ENCODE assay signal across 1 cellular context in the genomic region with DNA sequence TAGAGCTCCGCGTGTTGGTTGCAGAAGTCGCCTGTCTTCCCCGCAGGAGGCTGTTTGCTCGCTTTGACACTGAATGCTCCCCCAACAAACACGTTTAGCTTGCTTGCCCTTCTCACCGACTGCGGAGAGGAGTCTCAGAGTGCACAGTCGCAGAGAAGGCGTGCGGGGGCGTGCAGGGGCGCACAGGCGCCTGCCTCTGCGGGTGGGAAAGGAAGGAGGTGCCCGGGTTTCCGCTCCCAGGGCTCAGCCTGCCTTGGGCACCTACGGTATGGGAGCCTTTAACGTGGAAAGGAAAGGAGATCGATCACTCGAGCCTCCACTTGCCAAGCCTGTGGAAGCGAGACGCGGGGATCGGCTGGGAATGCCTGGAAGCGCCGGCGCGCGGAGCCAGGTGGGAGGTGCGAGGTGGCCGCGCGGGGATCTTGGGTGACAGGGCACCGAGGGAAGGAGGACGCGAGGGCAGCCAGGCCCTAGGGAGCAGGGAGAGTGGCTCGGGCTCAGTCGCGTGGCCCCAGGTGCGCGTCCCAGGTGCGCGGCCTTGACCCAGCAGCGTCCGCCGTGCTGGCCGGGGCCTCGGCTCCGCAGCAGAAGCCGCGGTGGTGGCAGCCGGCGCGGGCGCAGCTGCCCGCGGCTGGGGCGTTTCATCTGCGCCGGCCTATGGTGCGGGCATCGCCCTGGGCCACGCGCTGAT.
TF ChIP-seq lines count a peak whose summit lies in the region.

A gene (plus strand): TSS at position 419 of the 691 bp plus-strand sequence. CDS start 749 bp downstream, outside the sequence.

TF ChIP-seq in K562, 482 proteins besides CTCF, POLR2A, EP300 and RAD21 (continued from another document):
- TF ChIP-seq, protein P1, sequence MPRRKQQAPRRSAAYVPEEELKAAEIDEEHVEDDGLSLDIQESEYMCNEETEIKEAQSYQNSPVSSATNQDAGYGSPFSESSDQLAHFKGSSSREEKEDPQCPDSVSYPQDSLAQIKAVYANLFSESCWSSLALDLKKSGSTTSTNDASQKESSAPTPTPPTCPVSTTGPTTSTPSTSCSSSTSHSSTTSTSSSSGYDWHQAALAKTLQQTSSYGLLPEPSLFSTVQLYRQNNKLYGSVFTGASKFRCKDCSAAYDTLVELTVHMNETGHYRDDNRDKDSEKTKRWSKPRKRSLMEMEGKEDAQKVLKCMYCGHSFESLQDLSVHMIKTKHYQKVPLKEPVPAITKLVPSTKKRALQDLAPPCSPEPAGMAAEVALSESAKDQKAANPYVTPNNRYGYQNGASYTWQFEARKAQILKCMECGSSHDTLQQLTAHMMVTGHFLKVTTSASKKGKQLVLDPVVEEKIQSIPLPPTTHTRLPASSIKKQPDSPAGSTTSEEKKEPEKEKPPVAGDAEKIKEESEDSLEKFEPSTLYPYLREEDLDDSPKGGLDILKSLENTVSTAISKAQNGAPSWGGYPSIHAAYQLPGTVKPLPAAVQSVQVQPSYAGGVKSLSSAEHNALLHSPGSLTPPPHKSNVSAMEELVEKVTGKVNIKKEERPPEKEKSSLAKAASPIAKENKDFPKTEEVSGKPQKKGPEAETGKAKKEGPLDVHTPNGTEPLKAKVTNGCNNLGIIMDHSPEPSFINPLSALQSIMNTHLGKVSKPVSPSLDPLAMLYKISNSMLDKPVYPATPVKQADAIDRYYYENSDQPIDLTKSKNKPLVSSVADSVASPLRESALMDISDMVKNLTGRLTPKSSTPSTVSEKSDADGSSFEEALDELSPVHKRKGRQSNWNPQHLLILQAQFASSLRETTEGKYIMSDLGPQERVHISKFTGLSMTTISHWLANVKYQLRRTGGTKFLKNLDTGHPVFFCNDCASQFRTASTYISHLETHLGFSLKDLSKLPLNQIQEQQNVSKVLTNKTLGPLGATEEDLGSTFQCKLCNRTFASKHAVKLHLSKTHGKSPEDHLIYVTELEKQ (CRISPR knock-in tag; IDR thresholded peaks at IDR 0.05) = no peak
- TF ChIP-seq ZBED1 (IDR thresholded peaks at IDR 0.05) = no peak
- TF ChIP-seq TAF15 (IDR thresholded peaks at IDR 0.05; ENCODE audit: low read depth, low read length) = no peak
- TF ChIP-seq KAT7 (CRISPR knock-in tag; IDR thresholded peaks at IDR 0.05; ENCODE audit: borderline replicate concordance) = no peak
- no peak for TF ChIP-seq PYGO2 (tag; IDR thresholded peaks at IDR 0.05)
- TF ChIP-seq ZNF24 (IDR thresholded peaks at IDR 0.05) = no peak
- TF ChIP-seq, protein P2, sequence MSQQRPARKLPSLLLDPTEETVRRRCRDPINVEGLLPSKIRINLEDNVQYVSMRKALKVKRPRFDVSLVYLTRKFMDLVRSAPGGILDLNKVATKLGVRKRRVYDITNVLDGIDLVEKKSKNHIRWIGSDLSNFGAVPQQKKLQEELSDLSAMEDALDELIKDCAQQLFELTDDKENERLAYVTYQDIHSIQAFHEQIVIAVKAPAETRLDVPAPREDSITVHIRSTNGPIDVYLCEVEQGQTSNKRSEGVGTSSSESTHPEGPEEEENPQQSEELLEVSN (IDR thresholded peaks at IDR 0.05; ENCODE audit: borderline replicate concordance in 1 of 2, extremely low read depth in 1 of 2, insufficient read depth in 1 of 2, insufficient read length in 1 of 2, low read depth in 1 of 2, low read length in 1 of 2, poor library complexity in 1 of 2, severe bottlenecking in 1 of 2) = peak; percentile 93 to 97
- TF ChIP-seq RBM34 (IDR thresholded peaks at IDR 0.05; ENCODE audit: borderline replicate concordance, insufficient read depth, low read length) = no peak
- TF ChIP-seq PURB (CRISPR knock-in tag; IDR thresholded peaks at IDR 0.05; ENCODE audit: low read depth) = no peak
- TF ChIP-seq RNF2 (IDR thresholded peaks at IDR 0.05) = peak; percentile 79; the same call in 1 of the 2 replicates
- no peak for TF ChIP-seq ZNF830 (CRISPR knock-in tag; IDR thresholded peaks at IDR 0.05)
- TF ChIP-seq HDGF (IDR thresholded peaks at IDR 0.05) = no peak
- TF ChIP-seq KDM2B (CRISPR knock-in tag; IDR thresholded peaks at IDR 0.05) = no peak
- no peak for TF ChIP-seq FOSL1 (tag; conservative IDR thresholded peaks at IDR 0.05)
- TF ChIP-seq, protein P3, sequence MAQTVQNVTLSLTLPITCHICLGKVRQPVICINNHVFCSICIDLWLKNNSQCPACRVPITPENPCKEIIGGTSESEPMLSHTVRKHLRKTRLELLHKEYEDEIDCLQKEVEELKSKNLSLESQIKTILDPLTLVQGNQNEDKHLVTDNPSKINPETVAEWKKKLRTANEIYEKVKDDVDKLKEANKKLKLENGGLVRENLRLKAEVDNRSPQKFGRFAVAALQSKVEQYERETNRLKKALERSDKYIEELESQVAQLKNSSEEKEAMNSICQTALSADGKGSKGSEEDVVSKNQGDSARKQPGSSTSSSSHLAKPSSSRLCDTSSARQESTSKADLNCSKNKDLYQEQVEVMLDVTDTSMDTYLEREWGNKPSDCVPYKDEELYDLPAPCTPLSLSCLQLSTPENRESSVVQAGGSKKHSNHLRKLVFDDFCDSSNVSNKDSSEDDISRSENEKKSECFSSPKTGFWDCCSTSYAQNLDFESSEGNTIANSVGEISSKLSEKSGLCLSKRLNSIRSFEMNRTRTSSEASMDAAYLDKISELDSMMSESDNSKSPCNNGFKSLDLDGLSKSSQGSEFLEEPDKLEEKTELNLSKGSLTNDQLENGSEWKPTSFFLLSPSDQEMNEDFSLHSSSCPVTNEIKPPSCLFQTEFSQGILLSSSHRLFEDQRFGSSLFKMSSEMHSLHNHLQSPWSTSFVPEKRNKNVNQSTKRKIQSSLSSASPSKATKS (CRISPR knock-in tag; IDR thresholded peaks at IDR 0.05) = no peak
- no peak for TF ChIP-seq KHSRP (IDR thresholded peaks at IDR 0.05)
- TF ChIP-seq, protein P4, sequence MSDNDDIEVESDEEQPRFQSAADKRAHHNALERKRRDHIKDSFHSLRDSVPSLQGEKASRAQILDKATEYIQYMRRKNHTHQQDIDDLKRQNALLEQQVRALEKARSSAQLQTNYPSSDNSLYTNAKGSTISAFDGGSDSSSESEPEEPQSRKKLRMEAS (CRISPR knock-in tag; IDR thresholded peaks at IDR 0.05) = peak; percentile 71
- no peak for TF ChIP-seq NFIX (CRISPR knock-in tag; IDR thresholded peaks at IDR 0.05; ENCODE audit: low read depth)
- no peak for TF ChIP-seq CEBPB (tag; IDR thresholded peaks at IDR 0.05)
- no peak for TF ChIP-seq ARHGAP35 (IDR thresholded peaks at IDR 0.05; ENCODE audit: partially characterized antibody)
- no peak for TF ChIP-seq ZNF146 (CRISPR knock-in tag; IDR thresholded peaks at IDR 0.05; ENCODE audit: unreplicated experiment)
- TF ChIP-seq CTBP1 (IDR thresholded peaks at IDR 0.05; ENCODE audit: borderline replicate concordance) = peak; percentile 71; the same call in 1 of the 2 replicates
- no peak for TF ChIP-seq KLF6 (CRISPR knock-in tag; IDR thresholded peaks at IDR 0.05; ENCODE audit: borderline replicate concordance)
- no peak for TF ChIP-seq MCM5 (IDR thresholded peaks at IDR 0.05; ENCODE audit: low read depth)
- TF ChIP-seq, protein P5, sequence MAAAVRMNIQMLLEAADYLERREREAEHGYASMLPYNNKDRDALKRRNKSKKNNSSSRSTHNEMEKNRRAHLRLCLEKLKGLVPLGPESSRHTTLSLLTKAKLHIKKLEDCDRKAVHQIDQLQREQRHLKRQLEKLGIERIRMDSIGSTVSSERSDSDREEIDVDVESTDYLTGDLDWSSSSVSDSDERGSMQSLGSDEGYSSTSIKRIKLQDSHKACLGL (CRISPR knock-in tag; IDR thresholded peaks at IDR 0.05; ENCODE audit: borderline replicate concordance, poor library complexity, severe bottlenecking) = no peak
- TF ChIP-seq FOS (IDR thresholded peaks at IDR 0.05; ENCODE audit: extremely low read depth, insufficient read length) = no peak
- no peak for TF ChIP-seq SMARCE1 (IDR thresholded peaks at IDR 0.05)
- no peak for TF ChIP-seq ZNF785 (CRISPR knock-in tag; IDR thresholded peaks at IDR 0.05)
- TF ChIP-seq, protein P6, sequence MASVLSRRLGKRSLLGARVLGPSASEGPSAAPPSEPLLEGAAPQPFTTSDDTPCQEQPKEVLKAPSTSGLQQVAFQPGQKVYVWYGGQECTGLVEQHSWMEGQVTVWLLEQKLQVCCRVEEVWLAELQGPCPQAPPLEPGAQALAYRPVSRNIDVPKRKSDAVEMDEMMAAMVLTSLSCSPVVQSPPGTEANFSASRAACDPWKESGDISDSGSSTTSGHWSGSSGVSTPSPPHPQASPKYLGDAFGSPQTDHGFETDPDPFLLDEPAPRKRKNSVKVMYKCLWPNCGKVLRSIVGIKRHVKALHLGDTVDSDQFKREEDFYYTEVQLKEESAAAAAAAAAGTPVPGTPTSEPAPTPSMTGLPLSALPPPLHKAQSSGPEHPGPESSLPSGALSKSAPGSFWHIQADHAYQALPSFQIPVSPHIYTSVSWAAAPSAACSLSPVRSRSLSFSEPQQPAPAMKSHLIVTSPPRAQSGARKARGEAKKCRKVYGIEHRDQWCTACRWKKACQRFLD (CRISPR knock-in tag; IDR thresholded peaks at IDR 0.05) = no peak
- TF ChIP-seq PCBP1 (IDR thresholded peaks at IDR 0.05; ENCODE audit: low read depth, low read length, poor library complexity, severe bottlenecking) = no peak
- TF ChIP-seq ZNF347 (CRISPR knock-in tag; IDR thresholded peaks at IDR 0.05; ENCODE audit: low read depth) = no peak
- TF ChIP-seq NCOA6 (IDR thresholded peaks at IDR 0.05) = no peak
